In genomic region chr19:10565028-10565566, GRCh38 we compare ENCODE assay signal across 8 cellular contexts. TPM values are rescaled to one million over a fixed set of nuclear protein-coding genes. Genes with fewer than 3 reads are reported as not detected.
DNase-seq lines count a peak whose midpoint lies in the region; ATAC-seq and TF ChIP-seq lines count a peak whose summit lies in the region.

No MANE protein-coding gene starts in this region.

- H3K4me1 ChIP-seq in Panc1 (ENCODE audit: control insufficient read depth, insufficient read depth, low read length) (peaks cover 23% of the 10 kb centered on the region), heart right ventricle (peaks cover 4 to 45% (median 39%) of the 10 kb centered on the region in 9 donors)

- POLR2A ChIA-PET in Panc1 (lab: Charles Lee): no interaction called here

- BruUV-seq in Panc1 (replicated peaks; lab: Mats Ljungman, UMichigan): no TSS peak

- in situ Hi-C loops in Panc1 (cut with HindIII; ENCODE audit: low pct_unique_long_range_greater_than_20kb, low sequenced_read_pairs): no loop called here

- CTCF ChIA-PET in Panc1 (lab: Charles Lee): no interaction called here

- ATAC-seq in Panc1 (no peak), heart right ventricle (peak in 2 of 8 donors; percentile 0 to 2), GM19463 (IDR thresholded peaks at IDR 0.05; ENCODE audit: unreplicated experiment) (no peak), HG03521 (IDR thresholded peaks at IDR 0.05; ENCODE audit: unreplicated experiment) (no peak)

- no peaks in the 10 kb centered on the region for H3K9me3 ChIP-seq in Panc1 (ENCODE audit: control insufficient read depth, insufficient read depth, low read depth, low read length)
- H3K9me3 ChIP-seq in heart right ventricle: no peaks in the 10 kb centered on the region

- H3K27ac ChIP-seq in Panc1 (ENCODE audit: low read length) (peak overlapping the region; percentile 67), heart right ventricle (peak overlapping the region; percentile 72 to 94 (median 90))

- no peaks in the 10 kb centered on the region for H3K27me3 ChIP-seq in Panc1 (ENCODE audit: control insufficient read depth, insufficient read depth, low read length)
- no peaks in the 10 kb centered on the region for H3K27me3 ChIP-seq in heart right ventricle

- H3K4me3 ChIP-seq in Panc1 (ENCODE audit: low read depth in 2 of 2, low read length in 2 of 2) (peak overlapping the region; percentile 68 to 69), heart right ventricle (peak overlapping the region; percentile 62 to 94 (median 84))

- 25 to 36% methylated on average over 9 to 10 of the region's 10 CpGs for WGBS in heart right ventricle, 2 donors

- peak; percentile 68 for DNase-seq in AG08395 (ENCODE audit: low spot score)
- peak; percentile 82 for DNase-seq in GM20000 (ENCODE audit: low spot score)
- no peak for DNase-seq in Panc1 (ENCODE audit: low read depth, low spot score)
- peak; percentile 66 for DNase-seq in activated naive CD4-positive, alpha-beta T cell treated with anti-CD3 and anti-CD28 coated beads, Interleukin-2, amount 50 U/mL, for 16 hours
- peak in 1 of 2 donors; percentile 33 for DNase-seq in heart right ventricle
- DNase-seq in retina: peak; percentile 52

- TF ChIP-seq CTCF in GM20000 (IDR thresholded peaks at IDR 0.05; ENCODE audit: extremely low read depth, missing control alignments) (peak; percentile 31), Panc1 (IDR thresholded peaks at IDR 0.05) (no peak; the same call in 1 of the 2 replicates), heart right ventricle (IDR thresholded peaks at IDR 0.05) (peak in 1 of 9 donors; percentile 3)

- H3K36me3 ChIP-seq in Panc1 (ENCODE audit: control insufficient read depth, insufficient read depth, low read length) (no peaks in the 10 kb centered on the region; the same call in 1 of the 2 replicates), heart right ventricle (peaks cover 0 to 36% (median 2%) of the 10 kb centered on the region in 9 donors)

- intact Hi-C loops in Panc1 (cut with micrococcal nuclease; ENCODE audit: unreplicated experiment): loop anchor here (5.0 kb wide), 1 partner anchor 132 kb away; no protein-coding TSS in a partner anchor
- intact Hi-C loops in heart right ventricle (cut with DNase I): loop anchor here in 6 of 10 donors (5.0 to 10.0 kb wide), 5 partner anchors 60 to 160 kb away; partner anchors contain the start of genes KEAP1 (in 5 of the 6), ILF3 (in 2 of the 6) and CDC37 (in 1 of the 6)

RNA-seq across cellular contexts. Expression of gene KRI1, which starts 0.7 kb away (rescaled TPM):
- total RNA-seq in Panc1 (2021; ENCODE audit: unreplicated experiment) (34.5 TPM), heart right ventricle (10 to 100 TPM in 6 of 10 donors, 1 to 10 TPM in 4; 8.4 to 14.2 (median 10.3) TPM)
- polyA plus RNA-seq in Panc1 (2012; ENCODE audit: insufficient read length): 48.0 TPM
- polyA plus RNA-seq in heart right ventricle: 10 to 100 TPM; 14.4 to 17.5 TPM

RNA-seq across cellular contexts. Expression of gene CDKN2D, which starts 3.7 kb away (rescaled TPM):
- 7.3 TPM for total RNA-seq in Panc1 (2021; ENCODE audit: unreplicated experiment)
- polyA plus RNA-seq in Panc1 (2012; ENCODE audit: insufficient read length): 7.3 TPM
- total RNA-seq in heart right ventricle: 10 to 100 TPM in 5 of 10 donors, 1 to 10 TPM in 5; 7.7 to 19.2 (median 10.3) TPM
- 10 to 100 TPM in 1 of 2 donors, 1 to 10 TPM in 1; 5.7 to 25.6 TPM for polyA plus RNA-seq in heart right ventricle

RNA-seq across cellular contexts. Expression of gene ATG4D, which starts 21.4 kb away (rescaled TPM):
- total RNA-seq in Panc1 (2021; ENCODE audit: unreplicated experiment): 28.0 TPM
- polyA plus RNA-seq in Panc1 (2012; ENCODE audit: insufficient read length): 38.6 TPM
- total RNA-seq in heart right ventricle: 10 to 100 TPM; 47.6 to 62.4 (median 54.5) TPM
- 10 to 100 TPM; 62.0 to 66.2 TPM for polyA plus RNA-seq in heart right ventricle

RNA-seq across cellular contexts. Expression of gene AP1M2, which starts 22.0 kb away (rescaled TPM):
- 10.1 TPM for total RNA-seq in Panc1 (2021; ENCODE audit: unreplicated experiment)
- polyA plus RNA-seq in Panc1 (2012; ENCODE audit: insufficient read length): 7.0 TPM
- total RNA-seq in heart right ventricle: not detected
- not detected for polyA plus RNA-seq in heart right ventricle

RNA-seq across cellular contexts. Expression of gene S1PR5, which starts 47.9 kb away (rescaled TPM):
- 3.4 TPM for total RNA-seq in Panc1 (2021; ENCODE audit: unreplicated experiment)
- polyA plus RNA-seq in Panc1 (2012; ENCODE audit: insufficient read length): 3.9 TPM
- total RNA-seq in heart right ventricle: 1 to 10 TPM in 1 of 10 donors, under 1 TPM in 6, not detected in 3; 0.12 to 1.1 (median 0.36) TPM
- polyA plus RNA-seq in heart right ventricle: under 1 TPM; 0.13 to 0.15 TPM
